In the genomic region with DNA sequence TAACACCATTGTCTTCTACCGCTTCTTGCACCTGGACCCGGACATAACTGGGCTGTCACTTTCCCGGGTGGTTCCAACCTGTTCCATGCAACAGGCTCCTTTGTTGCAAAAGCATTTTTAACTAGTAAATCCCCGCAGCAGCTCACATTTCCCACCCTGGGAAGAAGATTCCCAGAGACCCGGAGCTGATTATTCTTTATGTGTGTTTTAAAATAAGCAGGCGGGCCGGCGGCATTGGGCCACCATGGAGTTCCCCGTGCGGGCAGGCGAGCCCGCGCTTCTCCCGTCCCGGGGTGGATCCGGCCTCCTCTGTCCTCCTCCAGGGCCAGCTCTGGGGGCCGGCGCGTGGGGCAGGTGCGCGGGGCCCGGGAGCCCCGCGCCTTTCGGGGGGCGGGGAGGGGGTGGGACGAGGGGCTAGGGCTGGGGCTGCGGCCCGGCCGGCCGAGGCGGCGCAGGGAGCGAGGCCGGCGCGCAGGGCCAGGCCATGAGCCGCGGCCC, we compare ENCODE assay signal across 8 cellular contexts. TPM values are rescaled to one million over a fixed set of nuclear protein-coding genes. Genes with fewer than 3 reads are reported as not detected.
DNase-seq lines count a peak whose midpoint lies in the region; ATAC-seq, FAIRE-seq and TF ChIP-seq lines count a peak whose summit lies in the region.

No MANE protein-coding gene starts in this region.

- peaks cover 30 to 43% (median 42%) of the 10 kb centered on the region in 11 experiments for H3K27me3 ChIP-seq in BLaER1 treated with 17β-estradiol and CSF1 and Interleukin-3, amounts not matched to agents 10 nM and 100 nM
- H3K27me3 ChIP-seq in HUES64 (ENCODE audit: insufficient read depth, low read length): peaks cover 21% of the 10 kb centered on the region
- no peaks in the 10 kb centered on the region for H3K27me3 ChIP-seq in astrocyte (ENCODE audit: insufficient read depth, low read length)
- no peaks in the 10 kb centered on the region for H3K27me3 ChIP-seq in right lobe of liver
- H3K27me3 ChIP-seq in tibial artery: no peaks in the 10 kb centered on the region

- no peak for TF ChIP-seq CTCF in astrocyte (IDR thresholded peaks at IDR 0.05; ENCODE audit: insufficient read depth, low read depth, low read length)
- no peak for TF ChIP-seq CTCF in right lobe of liver (IDR thresholded peaks at IDR 0.05)
- TF ChIP-seq CTCF in tibial artery (IDR thresholded peaks at IDR 0.05): no peak

- H3K27me3 Mint-ChIP-seq in astrocyte (ENCODE audit: low read depth, unreplicated experiment): no peaks in the 10 kb centered on the region

- peaks cover 62% of the 10 kb centered on the region for H3K79me2 ChIP-seq in astrocyte (ENCODE audit: insufficient read depth, low read length)

- DNase-seq in astrocyte (ENCODE audit: low read depth) (no peak), right lobe of liver (peak in 1 of 3 donors; percentile 53), tibial artery (no peak), NCI-H345 (lab: John Stamatoyannopoulos, UW) (no peak)

- H3K4me1 Mint-ChIP-seq in astrocyte (ENCODE audit: low read depth, unreplicated experiment): peaks cover 13% of the 10 kb centered on the region

- H2AFZ ChIP-seq in astrocyte (ENCODE audit: low read depth, low read length): no peak overlapping the region

- H4K20me1 ChIP-seq in BLaER1 treated with 17β-estradiol and CSF1 and Interleukin-3, amounts not matched to agents 10 nM and 100 nM: peaks cover 34 to 60% (median 54%) of the 10 kb centered on the region in 11 experiments; a peak in 21 of 22 replicates
- peaks cover 40% of the 10 kb centered on the region for H4K20me1 ChIP-seq in astrocyte (ENCODE audit: insufficient read depth, low read length)

- peaks cover 8% of the 10 kb centered on the region for H3K36me3 Mint-ChIP-seq in astrocyte (ENCODE audit: low read depth, unreplicated experiment)

- H3K27ac Mint-ChIP-seq in astrocyte (ENCODE audit: unreplicated experiment): peak overlapping the region; percentile 58

- no peak for FAIRE-seq in astrocyte (lab: Jason Lieb, UNC)

- WGBS in HUES64: 1% methylated on average over 38 of the region's 39 CpGs
- 2% methylated on average over 10 of the region's 39 CpGs for WGBS in right lobe of liver (ENCODE audit: insufficient coverage, low coverage, low lambda C conversion rate, missing lambda C conversion rate)

- H3K9me3 Mint-ChIP-seq in astrocyte (ENCODE audit: unreplicated experiment): no peaks in the 10 kb centered on the region

- peaks cover 22 to 41% (median 37%) of the 10 kb centered on the region in 11 experiments; a peak in 21 of 22 replicates for H3K36me3 ChIP-seq in BLaER1 treated with 17β-estradiol and CSF1 and Interleukin-3, amounts not matched to agents 10 nM and 100 nM
- H3K36me3 ChIP-seq in HUES64 (ENCODE audit: insufficient read depth, low read length) (peaks cover 25% of the 10 kb centered on the region), astrocyte (ENCODE audit: insufficient read depth, low read length) (peaks cover 12% of the 10 kb centered on the region), right lobe of liver (peaks cover 0 to 19% (median 3%) of the 10 kb centered on the region in 4 donors), tibial artery (peaks cover 5 to 19% (median 11%) of the 10 kb centered on the region in 3 donors)

- H3K9me3 ChIP-seq in BLaER1 treated with 17β-estradiol and CSF1 and Interleukin-3, amounts not matched to agents 10 nM and 100 nM (replicated peaks in 1 of 11): peaks cover 0 to 8% (median 0%) of the 10 kb centered on the region in 11 experiments; a peak in 4 of 22 replicates
- H3K9me3 ChIP-seq in HUES64 (ENCODE audit: insufficient read depth, low read depth, low read length) (no peaks in the 10 kb centered on the region), astrocyte (ENCODE audit: insufficient read depth, low read depth, low read length) (no peaks in the 10 kb centered on the region), right lobe of liver (no peaks in the 10 kb centered on the region), tibial artery (no peaks in the 10 kb centered on the region)

- H3K4me2 ChIP-seq in BLaER1 treated with 17β-estradiol and CSF1 and Interleukin-3, amounts not matched to agents 10 nM and 100 nM: peak overlapping the region; percentile 90 to 100 (median 98)
- H3K4me2 ChIP-seq in astrocyte (ENCODE audit: low read length): peak overlapping the region; percentile 99

- peak overlapping the region; percentile 85 to 99 (median 97) for H3K4me3 ChIP-seq in BLaER1 treated with 17β-estradiol and CSF1 and Interleukin-3, amounts not matched to agents 10 nM and 100 nM
- peak overlapping the region; percentile 72 for H3K4me3 ChIP-seq in HUES64 (ENCODE audit: low read length)
- H3K4me3 ChIP-seq in astrocyte (ENCODE audit: insufficient read depth, low read depth, low read length): peak overlapping the region; percentile 76
- H3K4me3 ChIP-seq in right lobe of liver: peak overlapping the region; percentile 82 to 96 (median 95)
- peak overlapping the region; percentile 81 to 93 for H3K4me3 ChIP-seq in tibial artery

- no peak for ATAC-seq in right lobe of liver
- no peak for ATAC-seq in GM21717 (IDR thresholded peaks at IDR 0.05; ENCODE audit: unreplicated experiment)
- ATAC-seq in GM18870 (IDR thresholded peaks at IDR 0.05; ENCODE audit: unreplicated experiment): no peak

- peak overlapping the region; percentile 75 to 85 (median 82); a peak in 20 of 22 replicates for H3K27ac ChIP-seq in BLaER1 treated with 17β-estradiol and CSF1 and Interleukin-3, amounts not matched to agents 10 nM and 100 nM
- H3K27ac ChIP-seq in HUES64 (ENCODE audit: low read depth, low read length) (no peak overlapping the region), astrocyte (ENCODE audit: low read depth, low read length) (no peak overlapping the region), right lobe of liver (no peak overlapping the region), tibial artery (peak overlapping the region; percentile 63 to 80)

- intact Hi-C loops in right lobe of liver (cut with DNase I) (loop anchor here in 1 of 2 donors (10.0 kb wide), 1 partner anchor 51 kb away; no protein-coding TSS in a partner anchor), tibial artery (cut with DNase I; ENCODE audit: low total_unique reads) (loop anchor here (5.0 kb wide), 2 partner anchors 121 to 359 kb away; a partner anchor contains a TSS)

- peaks cover 43 to 53% (median 48%) of the 10 kb centered on the region in 10 experiments for H3K4me1 ChIP-seq in BLaER1 treated with 17β-estradiol and CSF1 and Interleukin-3, amounts not matched to agents 10 nM and 100 nM
- H3K4me1 ChIP-seq in HUES64 (ENCODE audit: insufficient read depth, low read length) (peaks cover 21% of the 10 kb centered on the region), astrocyte (ENCODE audit: insufficient read depth, low read length) (peaks cover 37% of the 10 kb centered on the region), right lobe of liver (peaks cover 0 to 39% (median 8%) of the 10 kb centered on the region in 4 donors), tibial artery (peaks cover 0 to 57% (median 34%) of the 10 kb centered on the region in 4 donors)

- peak overlapping the region; percentile 83 to 96 (median 89) for H3K9ac ChIP-seq in BLaER1 treated with 17β-estradiol and CSF1 and Interleukin-3, amounts not matched to agents 10 nM and 100 nM
- H3K9ac ChIP-seq in HUES64 (ENCODE audit: low read depth, low read length) (peak overlapping the region; percentile 63; the same call in 1 of the 2 replicates), astrocyte (ENCODE audit: low read length) (peak overlapping the region; percentile 87)

- no peak for TF ChIP-seq POLR2A in right lobe of liver (IDR thresholded peaks at IDR 0.05)

- peak overlapping the region; percentile 97 for H3K4me3 Mint-ChIP-seq in astrocyte (ENCODE audit: unreplicated experiment)

RNA-seq across cellular contexts. Expression of a gene that starts 1.6 kb away (rescaled TPM):
- polyA plus RNA-seq in HUES64 (2013, experiment 1 of 2): 13.5 TPM
- polyA plus RNA-seq in HUES64 (2013, experiment 2 of 2): 14.5 TPM
- total RNA-seq in astrocyte (15.7 and 18.0 TPM in 2 replicates), right lobe of liver (1 to 10 TPM; 2.9 to 8.4 (median 5.8) TPM)

RNA-seq across cellular contexts. Expression of a gene that starts 1.9 kb away (rescaled TPM):
- polyA plus RNA-seq in HUES64 (2013, experiment 1 of 2): 11.0 TPM
- polyA plus RNA-seq in HUES64 (2013, experiment 2 of 2): 17.2 TPM
- total RNA-seq in astrocyte (15.7 and 16.3 TPM in 2 replicates), right lobe of liver (1 to 10 TPM; 2.9 to 8.9 (median 5.4) TPM)

Comparison
In these comparisons a context has a peak if more than half of its experiments do, and no peak if none do; other contexts are left out.
1. H3K27ac ChIP-seq: peak in BLaER1 treated with 17β-estradiol and CSF1 and Interleukin-3, amounts not matched to agents 10 nM and 100 nM (11 of 11) and tibial artery (2 of 2); none in HUES64 (single experiment), astrocyte (single experiment) and right lobe of liver (0 of 3).
2. Peak in every context shown above with its lines, with median percentiles within 50 percentile points of each other: H3K4me3 ChIP-seq and H3K9ac ChIP-seq.